25 cellular contexts compared by ENCODE assay signal in the genomic region with DNA sequence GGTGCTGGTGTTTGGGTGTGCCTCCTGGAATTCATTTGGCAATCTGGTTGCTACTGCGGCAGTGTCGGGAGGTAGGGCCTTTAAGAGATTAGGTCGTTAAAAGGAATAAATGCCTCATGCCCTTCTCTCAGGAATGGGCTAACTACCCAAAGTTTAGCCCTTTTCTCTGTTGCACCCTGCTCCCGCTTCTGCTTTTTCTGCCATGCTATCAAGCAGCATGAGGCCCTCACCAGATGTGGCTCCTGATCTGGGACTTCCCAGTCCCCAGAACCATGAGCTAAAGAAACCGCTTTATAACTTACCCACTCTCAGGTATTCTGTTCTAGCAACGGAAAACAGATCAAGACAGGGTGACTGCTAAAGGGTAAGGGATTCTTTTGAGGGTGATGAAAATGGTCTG. TPM values are rescaled to one million over a fixed set of nuclear protein-coding genes. Genes with fewer than 3 reads are reported as not detected.
DNase-seq lines count a peak whose midpoint lies in the region; ATAC-seq, FAIRE-seq and TF ChIP-seq lines count a peak whose summit lies in the region.
"Had no signal": no experiment of that assay in that cellular context is flagged by ENCODE, and none has a peak within 500 bp of the region (broad histone marks: within the 10 kb centered on the region; RNA-seq: fewer than 3 reads in every experiment).

No MANE protein-coding gene starts in this region.

- H3K4me2 ChIP-seq in K562 (ENCODE audit: insufficient read depth, low read length) = no peak overlapping the region
- H3K4me2 ChIP-seq: A549 had no signal

- H3K36me3 ChIP-seq in K562 (ENCODE audit: control insufficient read depth, insufficient read depth, low read length) = peaks cover 96% of the 10 kb centered on the region

- peaks cover 25% of the 10 kb centered on the region for H3K79me2 ChIP-seq in K562 (ENCODE audit: control insufficient read depth, insufficient read depth, low read length)

- no peak overlapping the region for H3K27ac ChIP-seq in K562 (ENCODE audit: extremely low read depth, low read depth, low read length)
- H3K27ac ChIP-seq: A549; BLaER1 treated with 17β-estradiol and CSF1 and Interleukin-3, amounts not matched to agents 10 nM and 100 nM; GM23248 had no signal

- TF ChIP-seq RAD21 in K562 (CRISPR knock-in tag; conservative IDR thresholded peaks at IDR 0.05 in 1 of 2, IDR thresholded peaks at IDR 0.05 in 1 of 2) = no peak

- intact Hi-C loops in K562 (cut with micrococcal nuclease) = no loop called here

- TF ChIP-seq POLR2A in K562 (conservative IDR thresholded peaks at IDR 0.05) = no peak

- H3K36me3 Mint-ChIP-seq in activated T-cell treated with anti-CD3 and anti-CD28 coated beads, Interleukin-2, amount 50 U/mL, for 72 hours (ENCODE audit: insufficient read depth in 2 of 2) = peaks cover 19 to 75% of the 10 kb centered on the region in 2 donors
- H3K36me3 Mint-ChIP-seq in stimulated activated naive B cell treated with anti-CD40 and anti-IgM and Interleukin-4, amounts not matched to agents 10 μg/mL and 1 μg/mL and 100 μg/mL, for 72 hours = peaks cover 56 to 76% of the 10 kb centered on the region in 2 donors

- peaks cover 28% of the 10 kb centered on the region for H3K4me1 Mint-ChIP-seq in activated T-cell treated with anti-CD3 and anti-CD28 coated beads, Interleukin-2, amount 50 U/mL, for 72 hours (ENCODE audit: low read depth)
- peaks cover 11 to 46% of the 10 kb centered on the region in 2 donors for H3K4me1 Mint-ChIP-seq in stimulated activated naive B cell treated with anti-CD40 and anti-IgM and Interleukin-4, amounts not matched to agents 10 μg/mL and 1 μg/mL and 100 μg/mL, for 72 hours

- H3K4me3 ChIP-seq in K562 = no peak overlapping the region
- H3K4me3 ChIP-seq: A549; BLaER1 treated with 17β-estradiol and CSF1 and Interleukin-3, amounts not matched to agents 10 nM and 100 nM; GM23248 had no signal

- no peak overlapping the region for H3K9ac ChIP-seq in K562 (ENCODE audit: insufficient read depth in 1 of 2, low read depth in 2 of 2, low read length in 2 of 2)
- H3K9ac ChIP-seq: GM23248 had no signal

- H3K9me3 ChIP-seq in K562 (replicated peaks; ENCODE audit: control insufficient read depth, insufficient read depth, low read depth, low read length) = no peaks in the 10 kb centered on the region
- H3K9me3 ChIP-seq: A549; BE2C; BLaER1 treated with 17β-estradiol and CSF1 and Interleukin-3, amounts not matched to agents 10 nM and 100 nM had no signal

- no peak for ATAC-seq in activated T-cell treated with anti-CD3 and anti-CD28 coated beads, Interleukin-2, amount 50 U/mL, for 72 hours (replicated peaks in 1 of 2)
- no peak for ATAC-seq in K562
- peak; percentile 54 to 66 for ATAC-seq in stimulated activated naive B cell treated with anti-CD40 and anti-IgM and Interleukin-4, amounts not matched to agents 10 μg/mL and 1 μg/mL and 100 μg/mL, for 72 hours (replicated peaks)
- ATAC-seq: A549 had no signal

- H3K27me3 ChIP-seq in K562 (ENCODE audit: control insufficient read depth in 2 of 2, insufficient read depth in 2 of 2, low read length in 2 of 2) = no peaks in the 10 kb centered on the region
- H3K27me3 ChIP-seq: BE2C; BLaER1 treated with 17β-estradiol and CSF1 and Interleukin-3, amounts not matched to agents 10 nM and 100 nM had no signal

- H3K9me3 Mint-ChIP-seq in activated T-cell treated with anti-CD3 and anti-CD28 coated beads, Interleukin-2, amount 50 U/mL, for 72 hours = no peaks in the 10 kb centered on the region
- no peaks in the 10 kb centered on the region for H3K9me3 Mint-ChIP-seq in stimulated activated naive B cell treated with anti-CD40 and anti-IgM and Interleukin-4, amounts not matched to agents 10 μg/mL and 1 μg/mL and 100 μg/mL, for 72 hours
- H3K9me3 Mint-ChIP-seq: CD4-positive, alpha-beta T cell; CD8-positive, alpha-beta memory T cell had no signal

- H3K4me1 ChIP-seq in K562 (replicated peaks in 1 of 2; ENCODE audit: control insufficient read depth in 2 of 2, insufficient read depth in 2 of 2, low read length in 2 of 2) = peaks cover 0 to 4% of the 10 kb centered on the region in 2 experiments; a peak in 1 of 5 replicates
- H3K4me1 ChIP-seq: BE2C had no signal

- DNase-seq in activated T-cell treated with anti-CD3 and anti-CD28 coated beads, Interleukin-2, amount 50 U/mL, for 72 hours = no peak
- no peak for DNase-seq in activated T-cell treated with anti-CD3 and anti-CD28 coated beads, Interleukin-2, amount 50 U/mL, for 1 hour
- DNase-seq in MV-4-11 (lab: John Stamatoyannopoulos, UW) (peak; percentile 25), K562 (ENCODE audit: extremely low read depth in 1 of 4, low spot score in 3 of 4) (no peak), NCI-H2029 treated with DMSO at 0.1 percent for 48 hours (lab: John Stamatoyannopoulos, UW) (no peak), RPMI8226 (no peak)
- DNase-seq in stimulated activated naive B cell treated with anti-CD40 and anti-IgM and Interleukin-4, amounts not matched to agents 10 μg/mL and 1 μg/mL and 100 μg/mL, for 72 hours = no peak
- DNase-seq: 8988T; ACHN; AML-193; BE2C; CD4-positive, alpha-beta T cell; CD8-positive, alpha-beta memory T cell; DMS 273 treated with DMSO at 0.1 percent for 48 hours; DMS79 treated with DMSO at 0.1 percent for 48 hours; GF-D8; GM23248; H7; HCEC 1CT had no signal

- WGBS in K562 (ENCODE audit: insufficient coverage, low coverage, missing lambda C conversion rate) = 97% methylated on average over 6 of the region's 6 CpGs

- POLR2A ChIA-PET in K562 (lab: Yijun Ruan, JAX) = interaction anchor here (1.1 kb wide), 1 partner anchor 11 kb away, joined by 3 read pairs; no protein-coding TSS in a partner anchor

- H3K9me1 ChIP-seq in K562 (ENCODE audit: control insufficient read depth, insufficient read depth, low read length) = no peaks in the 10 kb centered on the region

- H3K27ac Mint-ChIP-seq in activated T-cell treated with anti-CD3 and anti-CD28 coated beads, Interleukin-2, amount 50 U/mL, for 72 hours = peak overlapping the region; percentile 48
- peak overlapping the region; percentile 42 for H3K27ac Mint-ChIP-seq in stimulated activated naive B cell treated with anti-CD40 and anti-IgM and Interleukin-4, amounts not matched to agents 10 μg/mL and 1 μg/mL and 100 μg/mL, for 72 hours
- H3K27ac Mint-ChIP-seq: CD4-positive, alpha-beta T cell had no signal

- H2AFZ ChIP-seq in K562 (ENCODE audit: low read depth, low read length) = no peak overlapping the region
- H2AFZ ChIP-seq: GM23248 had no signal

- FAIRE-seq in K562 (lab: Jason Lieb, UNC) = no peak
- FAIRE-seq: A549, D721Med, GM19239, H1 had no signal

- no peak for TF ChIP-seq CTCF in K562 (IDR thresholded peaks at IDR 0.05 in 2 of 3, conservative IDR thresholded peaks at IDR 0.05 in 1 of 3; ENCODE audit: insufficient read depth in 2 of 3, low read depth in 1 of 3, low read length in 3 of 3)

- CTCF ChIA-PET in K562 (lab: Yijun Ruan, JAX; ENCODE audit: low intra/inter-chr PET ratio) = no interaction called here

- no peaks in the 10 kb centered on the region for H3K27me3 Mint-ChIP-seq in activated T-cell treated with anti-CD3 and anti-CD28 coated beads, Interleukin-2, amount 50 U/mL, for 72 hours (ENCODE audit: low read depth)
- H3K27me3 Mint-ChIP-seq in stimulated activated naive B cell treated with anti-CD40 and anti-IgM and Interleukin-4, amounts not matched to agents 10 μg/mL and 1 μg/mL and 100 μg/mL, for 72 hours = no peaks in the 10 kb centered on the region
- H3K27me3 Mint-ChIP-seq: CD4-positive, alpha-beta T cell; CD8-positive, alpha-beta memory T cell had no signal

- TF ChIP-seq EP300 in K562 (IDR thresholded peaks at IDR 0.05; ENCODE audit: low read length) = no peak

- H4K20me1 ChIP-seq in K562 (replicated peaks; ENCODE audit: control insufficient read depth, insufficient read depth, low read length) = peaks cover 3% of the 10 kb centered on the region; the same call in 1 of the 2 replicates

- no TSS peak for BruUV-seq in K562 (replicated peaks; lab: Mats Ljungman, UMichigan)

- no peak overlapping the region for H3K4me3 Mint-ChIP-seq in activated T-cell treated with anti-CD3 and anti-CD28 coated beads, Interleukin-2, amount 50 U/mL, for 72 hours
- H3K4me3 Mint-ChIP-seq in stimulated activated naive B cell treated with anti-CD40 and anti-IgM and Interleukin-4, amounts not matched to agents 10 μg/mL and 1 μg/mL and 100 μg/mL, for 72 hours = no peak overlapping the region
- H3K4me3 Mint-ChIP-seq: CD14-positive monocyte; CD4-positive, alpha-beta T cell had no signal

- in situ Hi-C loops in K562 (cut with MboI) = no loop called here

RNA-seq across cellular contexts. Expression of a gene that starts 6.3 kb away (rescaled TPM):
- 100 to 1,000 TPM; 320 to 339 TPM for total RNA-seq in activated T-cell treated with anti-CD3 and anti-CD28 coated beads, Interleukin-2, amount 50 U/mL, for 72 hours
- total RNA-seq in K562 (2011; cell fraction: chromatin; rRNA removed; ENCODE audit: low replicate concordance) = 224 and 314 TPM in 2 replicates
- 208 and 235 TPM in 2 replicates for total RNA-seq in K562 (2011; cell fraction: nucleolus; rRNA removed)
- 194 and 205 TPM in 2 replicates for total RNA-seq in K562 (2011; cell fraction: nucleoplasm; rRNA removed)
- total RNA-seq in K562 (2014; rRNA removed) (279 and 290 TPM in 2 replicates), K562 (2014; rRNA removed; fragmentation: Illumina TruSeq; extraction: Trizol) (256 and 278 TPM in 2 replicates), K562 (2015; rRNA removed; fragmentation: Illumina TruSeq; extraction: Trizol) (265 and 279 TPM in 2 replicates), K562 (2021) (191 and 207 TPM in 2 replicates)
- polyA plus RNA-seq in K562 (2011; rRNA removed) (397 and 422 TPM in 2 replicates), K562 (2014; fragmentation: Illumina TruSeq; extraction: Trizol) (368 and 398 TPM in 2 replicates), K562 (2014; fragmentation: Nextera tagmentation; extraction: Ambion mirVana) (100 to 1,000 TPM; 199 to 351 TPM), K562 (2014; rRNA removed) (278 and 293 TPM in 2 replicates)
- 502 and 509 TPM in 2 replicates for polyA plus RNA-seq in K562 (2011; cell fraction: cytosol; rRNA removed)
- polyA plus RNA-seq in K562 (2011; cell fraction: nucleus; rRNA removed) = 297 TPM in 2 replicates
- polyA plus RNA-seq in K562 (2012) = 208 and 287 TPM in 2 replicates
- polyA minus RNA-seq in K562 (2011; rRNA and poly(A)+ RNA removed) = 513 and 629 TPM in 2 replicates
- 261 and 266 TPM in 2 replicates for polyA minus RNA-seq in K562 (2011; cell fraction: cytosol; rRNA and poly(A)+ RNA removed)
- polyA minus RNA-seq in K562 (2011; cell fraction: nucleus; rRNA and poly(A)+ RNA removed) = 122 and 177 TPM in 2 replicates

RNA-seq across cellular contexts. Expression of a gene that starts 15.8 kb away (rescaled TPM):
- total RNA-seq in activated T-cell treated with anti-CD3 and anti-CD28 coated beads, Interleukin-2, amount 50 U/mL, for 72 hours = 10 to 100 TPM; 12.6 to 19.3 TPM
- total RNA-seq in K562 (2011; cell fraction: chromatin; rRNA removed; ENCODE audit: low replicate concordance) = 10.1 and 19.1 TPM in 2 replicates
- 17.4 and 20.0 TPM in 2 replicates for total RNA-seq in K562 (2011; cell fraction: nucleolus; rRNA removed)
- 16.1 and 24.4 TPM in 2 replicates for total RNA-seq in K562 (2011; cell fraction: nucleoplasm; rRNA removed)
- total RNA-seq in K562 (2014; rRNA removed) (11.2 and 14.1 TPM in 2 replicates), K562 (2014; rRNA removed; fragmentation: Illumina TruSeq; extraction: Trizol) (5.7 and 5.8 TPM in 2 replicates), K562 (2015; rRNA removed; fragmentation: Illumina TruSeq; extraction: Trizol) (7.8 and 8.9 TPM in 2 replicates), K562 (2021) (42.3 and 48.4 TPM in 2 replicates)
- polyA plus RNA-seq in K562 (2011; rRNA removed) (2.8 and 3.8 TPM in 2 replicates), K562 (2014; fragmentation: Illumina TruSeq; extraction: Trizol) (19.8 and 20.6 TPM in 2 replicates), K562 (2014; fragmentation: Nextera tagmentation; extraction: Ambion mirVana) (1 to 10 TPM; 5.4 to 5.7 TPM), K562 (2014; rRNA removed) (10.1 and 14.3 TPM in 2 replicates)
- 4.5 and 6.9 TPM in 2 replicates for polyA plus RNA-seq in K562 (2011; cell fraction: cytosol; rRNA removed)
- 5.0 and 9.6 TPM in 2 replicates for polyA plus RNA-seq in K562 (2011; cell fraction: nucleus; rRNA removed)
- polyA plus RNA-seq in K562 (2012) = 15.8 and 21.8 TPM in 2 replicates
- 4.2 and 5.8 TPM in 2 replicates for polyA minus RNA-seq in K562 (2011; rRNA and poly(A)+ RNA removed)
- 11.1 and 14.3 TPM in 2 replicates for polyA minus RNA-seq in K562 (2011; cell fraction: cytosol; rRNA and poly(A)+ RNA removed)
- polyA minus RNA-seq in K562 (2011; cell fraction: nucleus; rRNA and poly(A)+ RNA removed) = 4.0 and 4.6 TPM in 2 replicates

RNA-seq across cellular contexts. Expression of a gene that starts 41.2 kb away (rescaled TPM):
- 100 to 1,000 TPM; 115 TPM for total RNA-seq in activated T-cell treated with anti-CD3 and anti-CD28 coated beads, Interleukin-2, amount 50 U/mL, for 72 hours
- 17.4 and 41.4 TPM in 2 replicates for total RNA-seq in K562 (2011; cell fraction: chromatin; rRNA removed; ENCODE audit: low replicate concordance)
- total RNA-seq in K562 (2011; cell fraction: nucleolus; rRNA removed) = 38.5 and 47.9 TPM in 2 replicates
- total RNA-seq in K562 (2011; cell fraction: nucleoplasm; rRNA removed) = 38.9 and 53.1 TPM in 2 replicates
- total RNA-seq in K562 (2014; rRNA removed) = 95.0 and 111 TPM in 2 replicates
- 46.2 and 48.5 TPM in 2 replicates for total RNA-seq in K562 (2014; rRNA removed; fragmentation: Illumina TruSeq; extraction: Trizol)
- 48.6 and 55.6 TPM in 2 replicates for total RNA-seq in K562 (2015; rRNA removed; fragmentation: Illumina TruSeq; extraction: Trizol)
- 118 TPM in 2 replicates for total RNA-seq in K562 (2021)
- 163 and 187 TPM in 2 replicates for polyA plus RNA-seq in K562 (2011; rRNA removed)
- polyA plus RNA-seq in K562 (2011; cell fraction: cytosol; rRNA removed) = 281 and 292 TPM in 2 replicates
- polyA plus RNA-seq in K562 (2011; cell fraction: nucleus; rRNA removed) = 107 and 113 TPM in 2 replicates
- 124 and 188 TPM in 2 replicates for polyA plus RNA-seq in K562 (2012)
- 108 and 125 TPM in 2 replicates for polyA plus RNA-seq in K562 (2014; fragmentation: Illumina TruSeq; extraction: Trizol)
- 100 to 1,000 TPM; 306 to 399 TPM for polyA plus RNA-seq in K562 (2014; fragmentation: Nextera tagmentation; extraction: Ambion mirVana)
- 160 and 186 TPM in 2 replicates for polyA plus RNA-seq in K562 (2014; rRNA removed)
- polyA minus RNA-seq in K562 (2011; rRNA and poly(A)+ RNA removed) = 149 and 167 TPM in 2 replicates
- polyA minus RNA-seq in K562 (2011; cell fraction: cytosol; rRNA and poly(A)+ RNA removed) = 55.2 and 64.8 TPM in 2 replicates
- 13.1 and 24.8 TPM in 2 replicates for polyA minus RNA-seq in K562 (2011; cell fraction: nucleus; rRNA and poly(A)+ RNA removed)

Comparison
In these comparisons a context has a peak if more than half of its experiments do, and no peak if none do; other contexts are left out.
1. ATAC-seq: peak in stimulated activated naive B cell treated with anti-CD40 and anti-IgM and Interleukin-4, amounts not matched to agents 10 μg/mL and 1 μg/mL and 100 μg/mL, for 72 hours (2 of 2); none in activated T-cell treated with anti-CD3 and anti-CD28 coated beads, Interleukin-2, amount 50 U/mL, for 72 hours (0 of 2) and K562 (single experiment).